Comparison of ENCODE assay signal across 1 cellular context in the genomic region with DNA sequence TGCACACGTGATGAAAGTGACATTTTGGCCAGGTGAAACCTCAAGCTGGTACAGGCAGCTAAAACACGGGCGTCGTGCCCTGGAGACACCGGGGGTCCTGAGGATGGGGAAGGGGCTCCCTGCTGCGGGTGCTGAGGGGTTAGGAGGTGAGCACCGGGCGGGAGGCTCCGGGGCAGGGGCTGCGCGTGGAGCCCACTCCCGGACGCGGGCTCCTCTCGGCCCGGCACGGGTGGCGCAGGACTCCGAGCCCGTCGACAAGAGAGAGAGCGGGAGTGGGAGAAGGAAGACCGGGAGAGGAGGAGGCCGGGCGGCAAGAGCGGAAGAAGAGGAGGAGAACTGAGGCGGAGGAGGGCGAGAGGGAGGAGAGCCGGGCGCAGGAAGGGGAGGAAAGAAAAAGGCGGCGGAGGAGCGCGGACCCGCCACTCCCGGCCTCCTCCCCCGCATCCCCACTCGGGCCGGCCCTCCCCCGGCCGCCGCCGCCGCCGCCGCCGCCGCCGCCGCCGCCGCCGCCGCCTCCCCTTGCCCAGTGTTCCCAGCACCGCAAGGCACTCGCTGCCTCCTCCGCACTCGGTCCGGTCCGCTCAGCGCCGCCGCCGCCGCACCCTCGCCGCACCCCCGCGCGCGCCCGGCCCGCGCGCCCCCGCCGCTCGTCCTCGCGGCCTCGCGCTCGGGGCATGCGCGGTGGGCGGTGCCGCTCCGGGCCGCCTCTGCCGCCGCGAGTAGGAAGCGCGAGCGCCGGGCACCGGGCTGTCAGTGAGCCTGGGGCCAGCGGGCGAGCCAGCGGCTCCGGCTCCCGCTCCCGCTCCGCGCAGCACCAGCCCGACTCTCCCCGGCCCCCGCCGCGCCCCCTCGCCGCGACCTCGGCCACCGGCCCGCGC.
TF ChIP-seq lines count a peak whose summit lies in the region.

A gene (plus strand): TSS at position 750 of the 878 bp plus-strand sequence.

TF ChIP-seq in HepG2, 621 proteins besides CTCF, POLR2A, EP300 and RAD21 (continued from another document and continues in another):
- TF ChIP-seq, protein P1, sequence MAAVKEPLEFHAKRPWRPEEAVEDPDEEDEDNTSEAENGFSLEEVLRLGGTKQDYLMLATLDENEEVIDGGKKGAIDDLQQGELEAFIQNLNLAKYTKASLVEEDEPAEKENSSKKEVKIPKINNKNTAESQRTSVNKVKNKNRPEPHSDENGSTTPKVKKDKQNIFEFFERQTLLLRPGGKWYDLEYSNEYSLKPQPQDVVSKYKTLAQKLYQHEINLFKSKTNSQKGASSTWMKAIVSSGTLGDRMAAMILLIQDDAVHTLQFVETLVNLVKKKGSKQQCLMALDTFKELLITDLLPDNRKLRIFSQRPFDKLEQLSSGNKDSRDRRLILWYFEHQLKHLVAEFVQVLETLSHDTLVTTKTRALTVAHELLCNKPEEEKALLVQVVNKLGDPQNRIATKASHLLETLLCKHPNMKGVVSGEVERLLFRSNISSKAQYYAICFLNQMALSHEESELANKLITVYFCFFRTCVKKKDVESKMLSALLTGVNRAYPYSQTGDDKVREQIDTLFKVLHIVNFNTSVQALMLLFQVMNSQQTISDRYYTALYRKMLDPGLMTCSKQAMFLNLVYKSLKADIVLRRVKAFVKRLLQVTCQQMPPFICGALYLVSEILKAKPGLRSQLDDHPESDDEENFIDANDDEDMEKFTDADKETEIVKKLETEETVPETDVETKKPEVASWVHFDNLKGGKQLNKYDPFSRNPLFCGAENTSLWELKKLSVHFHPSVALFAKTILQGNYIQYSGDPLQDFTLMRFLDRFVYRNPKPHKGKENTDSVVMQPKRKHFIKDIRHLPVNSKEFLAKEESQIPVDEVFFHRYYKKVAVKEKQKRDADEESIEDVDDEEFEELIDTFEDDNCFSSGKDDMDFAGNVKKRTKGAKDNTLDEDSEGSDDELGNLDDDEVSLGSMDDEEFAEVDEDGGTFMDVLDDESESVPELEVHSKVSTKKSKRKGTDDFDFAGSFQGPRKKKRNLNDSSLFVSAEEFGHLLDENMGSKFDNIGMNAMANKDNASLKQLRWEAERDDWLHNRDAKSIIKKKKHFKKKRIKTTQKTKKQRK (IDR thresholded peaks at IDR 0.05; ENCODE audit: low read length), result no peak
- TF ChIP-seq ZNF232 (CRISPR knock-in tag; IDR thresholded peaks at IDR 0.05; ENCODE audit: borderline replicate concordance) (peak; percentile 19; the same call in 1 of the 2 replicates), RBFOX2 (IDR thresholded peaks at IDR 0.05; ENCODE audit: low read depth, low read length) (peak; percentile 64), ZFY (CRISPR knock-in tag; IDR thresholded peaks at IDR 0.05) (peak; percentile 56), RBM39 (IDR thresholded peaks at IDR 0.05; ENCODE audit: low read depth, low read length, poor library complexity, severe bottlenecking) (peak; percentile 55), HES4 (CRISPR knock-in tag; IDR thresholded peaks at IDR 0.05; ENCODE audit: borderline replicate concordance) (no peak), KDM3A (CRISPR knock-in tag; IDR thresholded peaks at IDR 0.05; ENCODE audit: low read depth) (no peak), NFIC (IDR thresholded peaks at IDR 0.05; ENCODE audit: low read length) (no peak), ZNF446 (CRISPR knock-in tag; IDR thresholded peaks at IDR 0.05) (0 out of 2 replicates have a peak, but pooled peaks have one; percentile 7), NFYC (CRISPR knock-in tag; IDR thresholded peaks at IDR 0.05) (no peak), RBM22 (optimal IDR thresholded peaks at IDR 0.05; ENCODE audit: low read length) (no peak), TAF1 (CRISPR knock-in tag; IDR thresholded peaks at IDR 0.05) (peak; percentile 39; the same call in 1 of the 2 replicates), STAG1 (CRISPR knock-in tag; IDR thresholded peaks at IDR 0.05) (no peak), KMT2A (CRISPR knock-in tag; IDR thresholded peaks at IDR 0.05) (peak; percentile 64), HNRNPLL (IDR thresholded peaks at IDR 0.05; ENCODE audit: low read depth, low read length, poor library complexity, severe bottlenecking) (no peak), ARNT2 (CRISPR knock-in tag; IDR thresholded peaks at IDR 0.05; ENCODE audit: low read depth) (no peak), MAFK (conservative IDR thresholded peaks at IDR 0.05 in 1 of 2, IDR thresholded peaks at IDR 0.05 in 1 of 2; ENCODE audit: low read length in 2 of 2) (no peak), PTBP1 (IDR thresholded peaks at IDR 0.05; ENCODE audit: low read depth, low read length, poor library complexity, severe bottlenecking) (no peak), ZNF619 (CRISPR knock-in tag; IDR thresholded peaks at IDR 0.05) (0 out of 2 replicates have a peak, but pooled peaks have one; percentile 48), ZNF768 (CRISPR knock-in tag; IDR thresholded peaks at IDR 0.05) (peak; percentile 60; the same call in 1 of the 2 replicates), ZBTB7B (CRISPR knock-in tag; IDR thresholded peaks at IDR 0.05) (0 out of 2 replicates have a peak, but pooled peaks have one; percentile 55)
- TF ChIP-seq, protein P2, sequence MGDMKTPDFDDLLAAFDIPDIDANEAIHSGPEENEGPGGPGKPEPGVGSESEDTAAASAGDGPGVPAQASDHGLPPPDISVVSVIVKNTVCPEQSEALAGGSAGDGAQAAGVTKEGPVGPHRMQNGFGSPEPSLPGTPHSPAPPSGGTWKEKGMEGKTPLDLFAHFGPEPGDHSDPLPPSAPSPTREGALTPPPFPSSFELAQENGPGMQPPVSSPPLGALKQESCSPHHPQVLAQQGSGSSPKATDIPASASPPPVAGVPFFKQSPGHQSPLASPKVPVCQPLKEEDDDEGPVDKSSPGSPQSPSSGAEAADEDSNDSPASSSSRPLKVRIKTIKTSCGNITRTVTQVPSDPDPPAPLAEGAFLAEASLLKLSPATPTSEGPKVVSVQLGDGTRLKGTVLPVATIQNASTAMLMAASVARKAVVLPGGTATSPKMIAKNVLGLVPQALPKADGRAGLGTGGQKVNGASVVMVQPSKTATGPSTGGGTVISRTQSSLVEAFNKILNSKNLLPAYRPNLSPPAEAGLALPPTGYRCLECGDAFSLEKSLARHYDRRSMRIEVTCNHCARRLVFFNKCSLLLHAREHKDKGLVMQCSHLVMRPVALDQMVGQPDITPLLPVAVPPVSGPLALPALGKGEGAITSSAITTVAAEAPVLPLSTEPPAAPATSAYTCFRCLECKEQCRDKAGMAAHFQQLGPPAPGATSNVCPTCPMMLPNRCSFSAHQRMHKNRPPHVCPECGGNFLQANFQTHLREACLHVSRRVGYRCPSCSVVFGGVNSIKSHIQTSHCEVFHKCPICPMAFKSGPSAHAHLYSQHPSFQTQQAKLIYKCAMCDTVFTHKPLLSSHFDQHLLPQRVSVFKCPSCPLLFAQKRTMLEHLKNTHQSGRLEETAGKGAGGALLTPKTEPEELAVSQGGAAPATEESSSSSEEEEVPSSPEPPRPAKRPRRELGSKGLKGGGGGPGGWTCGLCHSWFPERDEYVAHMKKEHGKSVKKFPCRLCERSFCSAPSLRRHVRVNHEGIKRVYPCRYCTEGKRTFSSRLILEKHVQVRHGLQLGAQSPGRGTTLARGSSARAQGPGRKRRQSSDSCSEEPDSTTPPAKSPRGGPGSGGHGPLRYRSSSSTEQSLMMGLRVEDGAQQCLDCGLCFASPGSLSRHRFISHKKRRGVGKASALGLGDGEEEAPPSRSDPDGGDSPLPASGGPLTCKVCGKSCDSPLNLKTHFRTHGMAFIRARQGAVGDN (CRISPR knock-in tag; IDR thresholded peaks at IDR 0.05), result peak; percentile 73
- TF ChIP-seq, protein P3, sequence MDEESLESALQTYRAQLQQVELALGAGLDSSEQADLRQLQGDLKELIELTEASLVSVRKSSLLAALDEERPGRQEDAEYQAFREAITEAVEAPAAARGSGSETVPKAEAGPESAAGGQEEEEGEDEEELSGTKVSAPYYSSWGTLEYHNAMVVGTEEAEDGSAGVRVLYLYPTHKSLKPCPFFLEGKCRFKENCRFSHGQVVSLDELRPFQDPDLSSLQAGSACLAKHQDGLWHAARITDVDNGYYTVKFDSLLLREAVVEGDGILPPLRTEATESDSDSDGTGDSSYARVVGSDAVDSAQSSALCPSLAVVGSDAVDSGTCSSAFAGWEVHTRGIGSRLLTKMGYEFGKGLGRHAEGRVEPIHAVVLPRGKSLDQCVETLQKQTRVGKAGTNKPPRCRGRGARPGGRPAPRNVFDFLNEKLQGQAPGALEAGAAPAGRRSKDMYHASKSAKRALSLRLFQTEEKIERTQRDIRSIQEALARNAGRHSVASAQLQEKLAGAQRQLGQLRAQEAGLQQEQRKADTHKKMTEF (CRISPR knock-in tag; IDR thresholded peaks at IDR 0.05), result peak; percentile 30; the same call in 1 of the 2 replicates
- TF ChIP-seq, protein P4, sequence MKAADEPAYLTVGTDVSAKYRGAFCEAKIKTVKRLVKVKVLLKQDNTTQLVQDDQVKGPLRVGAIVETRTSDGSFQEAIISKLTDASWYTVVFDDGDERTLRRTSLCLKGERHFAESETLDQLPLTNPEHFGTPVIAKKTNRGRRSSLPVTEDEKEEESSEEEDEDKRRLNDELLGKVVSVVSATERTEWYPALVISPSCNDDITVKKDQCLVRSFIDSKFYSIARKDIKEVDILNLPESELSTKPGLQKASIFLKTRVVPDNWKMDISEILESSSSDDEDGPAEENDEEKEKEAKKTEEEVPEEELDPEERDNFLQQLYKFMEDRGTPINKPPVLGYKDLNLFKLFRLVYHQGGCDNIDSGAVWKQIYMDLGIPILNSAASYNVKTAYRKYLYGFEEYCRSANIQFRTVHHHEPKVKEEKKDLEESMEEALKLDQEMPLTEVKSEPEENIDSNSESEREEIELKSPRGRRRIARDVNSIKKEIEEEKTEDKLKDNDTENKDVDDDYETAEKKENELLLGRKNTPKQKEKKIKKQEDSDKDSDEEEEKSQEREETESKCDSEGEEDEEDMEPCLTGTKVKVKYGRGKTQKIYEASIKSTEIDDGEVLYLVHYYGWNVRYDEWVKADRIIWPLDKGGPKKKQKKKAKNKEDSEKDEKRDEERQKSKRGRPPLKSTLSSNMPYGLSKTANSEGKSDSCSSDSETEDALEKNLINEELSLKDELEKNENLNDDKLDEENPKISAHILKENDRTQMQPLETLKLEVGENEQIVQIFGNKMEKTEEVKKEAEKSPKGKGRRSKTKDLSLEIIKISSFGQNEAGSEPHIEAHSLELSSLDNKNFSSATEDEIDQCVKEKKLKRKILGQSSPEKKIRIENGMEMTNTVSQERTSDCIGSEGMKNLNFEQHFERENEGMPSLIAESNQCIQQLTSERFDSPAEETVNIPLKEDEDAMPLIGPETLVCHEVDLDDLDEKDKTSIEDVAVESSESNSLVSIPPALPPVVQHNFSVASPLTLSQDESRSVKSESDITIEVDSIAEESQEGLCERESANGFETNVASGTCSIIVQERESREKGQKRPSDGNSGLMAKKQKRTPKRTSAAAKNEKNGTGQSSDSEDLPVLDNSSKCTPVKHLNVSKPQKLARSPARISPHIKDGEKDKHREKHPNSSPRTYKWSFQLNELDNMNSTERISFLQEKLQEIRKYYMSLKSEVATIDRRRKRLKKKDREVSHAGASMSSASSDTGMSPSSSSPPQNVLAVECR (CRISPR knock-in tag; IDR thresholded peaks at IDR 0.05; ENCODE audit: borderline replicate concordance), result peak; percentile 53
- TF ChIP-seq, protein P5, sequence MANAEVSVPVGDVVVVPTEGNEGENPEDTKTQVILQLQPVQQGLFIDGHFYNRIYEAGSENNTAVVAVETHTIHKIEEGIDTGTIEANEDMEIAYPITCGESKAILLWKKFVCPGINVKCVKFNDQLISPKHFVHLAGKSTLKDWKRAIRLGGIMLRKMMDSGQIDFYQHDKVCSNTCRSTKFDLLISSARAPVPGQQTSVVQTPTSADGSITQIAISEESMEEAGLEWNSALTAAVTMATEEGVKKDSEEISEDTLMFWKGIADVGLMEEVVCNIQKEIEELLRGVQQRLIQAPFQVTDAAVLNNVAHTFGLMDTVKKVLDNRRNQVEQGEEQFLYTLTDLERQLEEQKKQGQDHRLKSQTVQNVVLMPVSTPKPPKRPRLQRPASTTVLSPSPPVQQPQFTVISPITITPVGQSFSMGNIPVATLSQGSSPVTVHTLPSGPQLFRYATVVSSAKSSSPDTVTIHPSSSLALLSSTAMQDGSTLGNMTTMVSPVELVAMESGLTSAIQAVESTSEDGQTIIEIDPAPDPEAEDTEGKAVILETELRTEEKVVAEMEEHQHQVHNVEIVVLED (CRISPR knock-in tag; IDR thresholded peaks at IDR 0.05; ENCODE audit: borderline replicate concordance), result 0 out of 2 replicates have a peak, but pooled peaks have one; percentile 17
- TF ChIP-seq, protein P6, sequence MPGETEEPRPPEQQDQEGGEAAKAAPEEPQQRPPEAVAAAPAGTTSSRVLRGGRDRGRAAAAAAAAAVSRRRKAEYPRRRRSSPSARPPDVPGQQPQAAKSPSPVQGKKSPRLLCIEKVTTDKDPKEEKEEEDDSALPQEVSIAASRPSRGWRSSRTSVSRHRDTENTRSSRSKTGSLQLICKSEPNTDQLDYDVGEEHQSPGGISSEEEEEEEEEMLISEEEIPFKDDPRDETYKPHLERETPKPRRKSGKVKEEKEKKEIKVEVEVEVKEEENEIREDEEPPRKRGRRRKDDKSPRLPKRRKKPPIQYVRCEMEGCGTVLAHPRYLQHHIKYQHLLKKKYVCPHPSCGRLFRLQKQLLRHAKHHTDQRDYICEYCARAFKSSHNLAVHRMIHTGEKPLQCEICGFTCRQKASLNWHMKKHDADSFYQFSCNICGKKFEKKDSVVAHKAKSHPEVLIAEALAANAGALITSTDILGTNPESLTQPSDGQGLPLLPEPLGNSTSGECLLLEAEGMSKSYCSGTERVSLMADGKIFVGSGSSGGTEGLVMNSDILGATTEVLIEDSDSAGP (CRISPR knock-in tag; IDR thresholded peaks at IDR 0.05; ENCODE audit: borderline replicate concordance), result 0 out of 2 replicates have a peak, but pooled peaks have one; percentile 47
- TF ChIP-seq, protein P7, sequence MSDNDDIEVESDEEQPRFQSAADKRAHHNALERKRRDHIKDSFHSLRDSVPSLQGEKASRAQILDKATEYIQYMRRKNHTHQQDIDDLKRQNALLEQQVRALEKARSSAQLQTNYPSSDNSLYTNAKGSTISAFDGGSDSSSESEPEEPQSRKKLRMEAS (IDR thresholded peaks at IDR 0.05), result peak; percentile 4; the same call in 1 of the 2 replicates
- TF ChIP-seq, protein P8, sequence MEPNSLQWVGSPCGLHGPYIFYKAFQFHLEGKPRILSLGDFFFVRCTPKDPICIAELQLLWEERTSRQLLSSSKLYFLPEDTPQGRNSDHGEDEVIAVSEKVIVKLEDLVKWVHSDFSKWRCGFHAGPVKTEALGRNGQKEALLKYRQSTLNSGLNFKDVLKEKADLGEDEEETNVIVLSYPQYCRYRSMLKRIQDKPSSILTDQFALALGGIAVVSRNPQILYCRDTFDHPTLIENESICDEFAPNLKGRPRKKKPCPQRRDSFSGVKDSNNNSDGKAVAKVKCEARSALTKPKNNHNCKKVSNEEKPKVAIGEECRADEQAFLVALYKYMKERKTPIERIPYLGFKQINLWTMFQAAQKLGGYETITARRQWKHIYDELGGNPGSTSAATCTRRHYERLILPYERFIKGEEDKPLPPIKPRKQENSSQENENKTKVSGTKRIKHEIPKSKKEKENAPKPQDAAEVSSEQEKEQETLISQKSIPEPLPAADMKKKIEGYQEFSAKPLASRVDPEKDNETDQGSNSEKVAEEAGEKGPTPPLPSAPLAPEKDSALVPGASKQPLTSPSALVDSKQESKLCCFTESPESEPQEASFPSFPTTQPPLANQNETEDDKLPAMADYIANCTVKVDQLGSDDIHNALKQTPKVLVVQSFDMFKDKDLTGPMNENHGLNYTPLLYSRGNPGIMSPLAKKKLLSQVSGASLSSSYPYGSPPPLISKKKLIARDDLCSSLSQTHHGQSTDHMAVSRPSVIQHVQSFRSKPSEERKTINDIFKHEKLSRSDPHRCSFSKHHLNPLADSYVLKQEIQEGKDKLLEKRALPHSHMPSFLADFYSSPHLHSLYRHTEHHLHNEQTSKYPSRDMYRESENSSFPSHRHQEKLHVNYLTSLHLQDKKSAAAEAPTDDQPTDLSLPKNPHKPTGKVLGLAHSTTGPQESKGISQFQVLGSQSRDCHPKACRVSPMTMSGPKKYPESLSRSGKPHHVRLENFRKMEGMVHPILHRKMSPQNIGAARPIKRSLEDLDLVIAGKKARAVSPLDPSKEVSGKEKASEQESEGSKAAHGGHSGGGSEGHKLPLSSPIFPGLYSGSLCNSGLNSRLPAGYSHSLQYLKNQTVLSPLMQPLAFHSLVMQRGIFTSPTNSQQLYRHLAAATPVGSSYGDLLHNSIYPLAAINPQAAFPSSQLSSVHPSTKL (CRISPR knock-in tag; IDR thresholded peaks at IDR 0.05), result peak; percentile 24; the same call in 1 of the 2 replicates
